Comparison of ENCODE assay signal across 1 cellular context in the genomic region with DNA sequence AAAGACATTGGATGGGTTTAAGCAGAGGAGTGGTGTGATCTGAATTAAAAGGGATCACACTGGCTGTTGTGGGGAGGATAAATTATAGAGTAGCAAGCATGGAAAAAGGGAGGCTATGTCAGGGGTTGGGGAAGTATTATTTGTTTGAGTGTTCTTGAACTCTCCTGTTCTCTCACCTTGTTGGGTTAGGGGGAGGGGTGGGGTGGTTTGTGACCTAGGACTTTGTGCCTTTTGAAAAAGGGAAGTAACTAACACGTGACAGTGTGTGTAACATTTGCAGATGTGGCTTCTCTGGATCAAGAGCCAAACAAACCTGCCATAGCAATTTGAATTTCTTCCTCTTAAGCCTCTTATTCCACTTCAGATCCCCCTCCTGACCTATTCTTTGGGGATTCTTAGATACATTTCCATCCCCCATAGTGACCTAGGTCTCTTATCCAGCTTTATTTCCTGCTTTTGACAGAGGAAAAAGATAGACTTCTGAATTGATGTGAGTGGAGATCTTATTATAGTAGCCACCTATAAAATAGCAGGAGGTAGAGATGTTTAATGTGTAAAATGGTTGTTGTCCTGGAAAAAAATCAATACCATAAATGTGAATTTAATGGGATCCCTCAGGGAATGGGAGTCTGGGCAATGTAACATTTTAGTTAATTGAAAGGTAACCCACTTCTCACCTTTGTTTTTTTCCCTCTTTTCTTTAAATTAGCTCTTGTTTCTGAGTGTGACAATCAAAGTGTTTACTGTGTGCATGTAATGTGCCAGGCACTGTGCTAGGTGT.
TF ChIP-seq lines count a peak whose summit lies in the region.

No MANE protein-coding gene starts in this region.

TF ChIP-seq in HEK293, 187 proteins besides CTCF, POLR2A, EP300 and RAD21 (continued from another document):
- TF ChIP-seq, protein P1, sequence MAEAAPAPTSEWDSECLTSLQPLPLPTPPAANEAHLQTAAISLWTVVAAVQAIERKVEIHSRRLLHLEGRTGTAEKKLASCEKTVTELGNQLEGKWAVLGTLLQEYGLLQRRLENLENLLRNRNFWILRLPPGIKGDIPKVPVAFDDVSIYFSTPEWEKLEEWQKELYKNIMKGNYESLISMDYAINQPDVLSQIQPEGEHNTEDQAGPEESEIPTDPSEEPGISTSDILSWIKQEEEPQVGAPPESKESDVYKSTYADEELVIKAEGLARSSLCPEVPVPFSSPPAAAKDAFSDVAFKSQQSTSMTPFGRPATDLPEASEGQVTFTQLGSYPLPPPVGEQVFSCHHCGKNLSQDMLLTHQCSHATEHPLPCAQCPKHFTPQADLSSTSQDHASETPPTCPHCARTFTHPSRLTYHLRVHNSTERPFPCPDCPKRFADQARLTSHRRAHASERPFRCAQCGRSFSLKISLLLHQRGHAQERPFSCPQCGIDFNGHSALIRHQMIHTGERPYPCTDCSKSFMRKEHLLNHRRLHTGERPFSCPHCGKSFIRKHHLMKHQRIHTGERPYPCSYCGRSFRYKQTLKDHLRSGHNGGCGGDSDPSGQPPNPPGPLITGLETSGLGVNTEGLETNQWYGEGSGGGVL (tag by site-specific recombination; IDR thresholded peaks at IDR 0.05), result no peak
- peak; percentile 32; the same call in 1 of the 2 replicates for TF ChIP-seq FEZF1 (tag by site-specific recombination; IDR thresholded peaks at IDR 0.05)
- TF ChIP-seq OVOL3 (tag by site-specific recombination; IDR thresholded peaks at IDR 0.05), result no peak
- TF ChIP-seq ZNF621 (tag by site-specific recombination; IDR thresholded peaks at IDR 0.05), result no peak
- TF ChIP-seq PRDM6 (tag by site-specific recombination; IDR thresholded peaks at IDR 0.05), result peak; percentile 71
- TF ChIP-seq ZEB2 (tag by site-specific recombination; IDR thresholded peaks at IDR 0.05), result no peak
- TF ChIP-seq PBX3 (CRISPR knock-in tag; IDR thresholded peaks at IDR 0.05), result no peak
- TF ChIP-seq SETDB1 (IDR thresholded peaks at IDR 0.05; ENCODE audit: insufficient read length, low read length), result no peak
- TF ChIP-seq, protein P2, sequence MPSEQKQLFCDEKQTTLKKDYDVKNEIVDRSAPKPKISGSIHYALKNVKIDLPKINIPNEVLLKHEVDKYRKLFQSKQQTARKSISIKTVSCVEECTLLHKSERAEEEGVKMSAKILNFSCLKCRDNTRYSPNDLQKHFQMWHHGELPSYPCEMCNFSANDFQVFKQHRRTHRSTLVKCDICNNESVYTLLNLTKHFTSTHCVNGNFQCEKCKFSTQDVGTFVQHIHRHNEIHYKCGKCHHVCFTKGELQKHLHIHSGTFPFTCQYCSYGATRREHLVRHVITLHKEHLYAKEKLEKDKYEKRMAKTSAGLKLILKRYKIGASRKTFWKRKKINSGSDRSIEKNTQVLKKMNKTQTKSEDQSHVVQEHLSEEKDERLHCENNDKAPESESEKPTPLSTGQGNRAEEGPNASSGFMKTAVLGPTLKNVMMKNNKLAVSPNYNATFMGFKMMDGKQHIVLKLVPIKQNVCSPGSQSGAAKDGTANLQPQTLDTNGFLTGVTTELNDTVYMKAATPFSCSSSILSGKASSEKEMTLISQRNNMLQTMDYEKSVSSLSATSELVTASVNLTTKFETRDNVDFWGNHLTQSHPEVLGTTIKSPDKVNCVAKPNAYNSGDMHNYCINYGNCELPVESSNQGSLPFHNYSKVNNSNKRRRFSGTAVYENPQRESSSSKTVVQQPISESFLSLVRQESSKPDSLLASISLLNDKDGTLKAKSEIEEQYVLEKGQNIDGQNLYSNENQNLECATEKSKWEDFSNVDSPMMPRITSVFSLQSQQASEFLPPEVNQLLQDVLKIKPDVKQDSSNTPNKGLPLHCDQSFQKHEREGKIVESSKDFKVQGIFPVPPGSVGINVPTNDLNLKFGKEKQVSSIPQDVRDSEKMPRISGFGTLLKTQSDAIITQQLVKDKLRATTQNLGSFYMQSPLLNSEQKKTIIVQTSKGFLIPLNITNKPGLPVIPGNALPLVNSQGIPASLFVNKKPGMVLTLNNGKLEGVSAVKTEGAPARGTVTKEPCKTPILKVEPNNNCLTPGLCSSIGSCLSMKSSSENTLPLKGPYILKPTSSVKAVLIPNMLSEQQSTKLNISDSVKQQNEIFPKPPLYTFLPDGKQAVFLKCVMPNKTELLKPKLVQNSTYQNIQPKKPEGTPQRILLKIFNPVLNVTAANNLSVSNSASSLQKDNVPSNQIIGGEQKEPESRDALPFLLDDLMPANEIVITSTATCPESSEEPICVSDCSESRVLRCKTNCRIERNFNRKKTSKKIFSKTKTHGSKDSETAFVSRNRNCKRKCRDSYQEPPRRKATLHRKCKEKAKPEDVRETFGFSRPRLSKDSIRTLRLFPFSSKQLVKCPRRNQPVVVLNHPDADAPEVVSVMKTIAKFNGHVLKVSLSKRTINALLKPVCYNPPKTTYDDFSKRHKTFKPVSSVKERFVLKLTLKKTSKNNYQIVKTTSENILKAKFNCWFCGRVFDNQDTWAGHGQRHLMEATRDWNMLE (tag by site-specific recombination; conservative IDR thresholded peaks at IDR 0.05; ENCODE audit: low read depth), result no peak
- TF ChIP-seq ZNF600 (tag by site-specific recombination; IDR thresholded peaks at IDR 0.05), result no peak
- TF ChIP-seq ZNF24 (tag by site-specific recombination; IDR thresholded peaks at IDR 0.05), result no peak
- TF ChIP-seq ZNF48 (tag by site-specific recombination; IDR thresholded peaks at IDR 0.05), result no peak
- TF ChIP-seq ZNF302 (tag by site-specific recombination; IDR thresholded peaks at IDR 0.05; ENCODE audit: low read depth), result no peak
- TF ChIP-seq ZNF146 (tag by site-specific recombination; IDR thresholded peaks at IDR 0.05), result no peak
- no peak for TF ChIP-seq ZBTB10 (tag by site-specific recombination; IDR thresholded peaks at IDR 0.05)
- no peak for TF ChIP-seq ZNF335 (tag by site-specific recombination; conservative IDR thresholded peaks at IDR 0.05)
- no peak for TF ChIP-seq ZNF350 (tag by site-specific recombination; IDR thresholded peaks at IDR 0.05)
- no peak for TF ChIP-seq HOXD13 (CRISPR knock-in tag; IDR thresholded peaks at IDR 0.05; ENCODE audit: borderline replicate concordance)
- no peak for TF ChIP-seq ZNF585B (tag by site-specific recombination; IDR thresholded peaks at IDR 0.05)
- TF ChIP-seq HIC1 (tag by site-specific recombination; IDR thresholded peaks at IDR 0.05), result no peak
- TF ChIP-seq KLF9 (tag by site-specific recombination; IDR thresholded peaks at IDR 0.05; ENCODE audit: low read depth), result no peak
- TF ChIP-seq ZNF768 (tag by site-specific recombination; IDR thresholded peaks at IDR 0.05), result no peak
- TF ChIP-seq ZNF433 (tag by site-specific recombination; IDR thresholded peaks at IDR 0.05; ENCODE audit: low read depth), result 0 out of 2 replicates have a peak, but pooled peaks have one; percentile 10
- TF ChIP-seq, protein P3, sequence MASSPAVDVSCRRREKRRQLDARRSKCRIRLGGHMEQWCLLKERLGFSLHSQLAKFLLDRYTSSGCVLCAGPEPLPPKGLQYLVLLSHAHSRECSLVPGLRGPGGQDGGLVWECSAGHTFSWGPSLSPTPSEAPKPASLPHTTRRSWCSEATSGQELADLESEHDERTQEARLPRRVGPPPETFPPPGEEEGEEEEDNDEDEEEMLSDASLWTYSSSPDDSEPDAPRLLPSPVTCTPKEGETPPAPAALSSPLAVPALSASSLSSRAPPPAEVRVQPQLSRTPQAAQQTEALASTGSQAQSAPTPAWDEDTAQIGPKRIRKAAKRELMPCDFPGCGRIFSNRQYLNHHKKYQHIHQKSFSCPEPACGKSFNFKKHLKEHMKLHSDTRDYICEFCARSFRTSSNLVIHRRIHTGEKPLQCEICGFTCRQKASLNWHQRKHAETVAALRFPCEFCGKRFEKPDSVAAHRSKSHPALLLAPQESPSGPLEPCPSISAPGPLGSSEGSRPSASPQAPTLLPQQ (tag by site-specific recombination; IDR thresholded peaks at IDR 0.05), result no peak
- no peak for TF ChIP-seq KLF17 (tag by site-specific recombination; IDR thresholded peaks at IDR 0.05)
- TF ChIP-seq ZFHX2 (tag by site-specific recombination; conservative IDR thresholded peaks at IDR 0.05), result no peak
- TF ChIP-seq ZBTB1 (tag by site-specific recombination; IDR thresholded peaks at IDR 0.05), result no peak
- no peak for TF ChIP-seq ZNF501 (tag by site-specific recombination; IDR thresholded peaks at IDR 0.05)
- no peak for TF ChIP-seq PATZ1 (tag by site-specific recombination; IDR thresholded peaks at IDR 0.05)
- TF ChIP-seq GLI2 (tag by site-specific recombination; IDR thresholded peaks at IDR 0.05; ENCODE audit: borderline replicate concordance, low read depth), result no peak
- no peak for TF ChIP-seq ZBTB48 (tag by site-specific recombination; IDR thresholded peaks at IDR 0.05)
- TF ChIP-seq ZNF394 (tag by site-specific recombination; IDR thresholded peaks at IDR 0.05; ENCODE audit: borderline replicate concordance), result no peak
- no peak for TF ChIP-seq ZNF2 (tag by site-specific recombination; IDR thresholded peaks at IDR 0.05)
- no peak for TF ChIP-seq ZNF221 (tag by site-specific recombination; IDR thresholded peaks at IDR 0.05; ENCODE audit: borderline replicate concordance)
- TF ChIP-seq IKZF3 (tag by site-specific recombination; IDR thresholded peaks at IDR 0.05), result peak; percentile 48; the same call in 1 of the 2 replicates
TF ChIP-seq in HEK293: peak in this region for 8.
